Comparison of ENCODE assay signal across 9 cellular contexts in genomic region chr1:51313961-51314777, GRCh38. TPM values are rescaled to one million over a fixed set of nuclear protein-coding genes. Genes with fewer than 3 reads are reported as not detected.
DNase-seq lines count a peak whose midpoint lies in the region; ATAC-seq lines count a peak whose summit lies in the region.
"Had no signal": no experiment of that assay in that cellular context is flagged by ENCODE, and none has a peak within 500 bp of the region (broad histone marks: within the 10 kb centered on the region; RNA-seq: fewer than 3 reads in every experiment).

No MANE protein-coding gene starts in this region.

- ATAC-seq in esophagus mucosa (peak; percentile 80), HG02588 (IDR thresholded peaks at IDR 0.05; ENCODE audit: unreplicated experiment) (no peak)
- ATAC-seq: naive thymus-derived CD8-positive, alpha-beta T cell had no signal

- H3K36me3 ChIP-seq in NT2/D1 (ENCODE audit: insufficient read depth, insufficient read length, low read length): no peaks in the 10 kb centered on the region

- H3K4me3 ChIP-seq in NT2/D1 (ENCODE audit: insufficient read length, low read depth): no peak overlapping the region
- no peak overlapping the region for H3K4me3 ChIP-seq in skeletal muscle cell (ENCODE audit: low read depth, low read length)

- H3K9me3 ChIP-seq in NT2/D1 (ENCODE audit: insufficient read depth, low read length): no peaks in the 10 kb centered on the region

- H3K4me1 ChIP-seq in NT2/D1 (ENCODE audit: insufficient read depth, insufficient read length): peaks cover 27% of the 10 kb centered on the region

- DNase-seq in Daoy (ENCODE audit: low read depth) (peak; percentile 65), NT2/D1 (ENCODE audit: low read depth, low spot score) (no peak), skeletal muscle cell (ENCODE audit: low read depth) (peak; percentile 44), SHP77 treated with DMSO at 0.1 percent for 48 hours (lab: John Stamatoyannopoulos, UW) (no peak), NCI-H2107 (lab: John Stamatoyannopoulos, UW) (no peak)
- no peak for DNase-seq in stimulated activated naive CD4-positive, alpha-beta T cell treated with Interleukin-2 at 50 U/mL for 16 hours (lab: John Stamatoyannopoulos, UW)
- DNase-seq: naive thymus-derived CD8-positive, alpha-beta T cell had no signal

- H3K9ac ChIP-seq in NT2/D1 (ENCODE audit: insufficient read length, low read depth): peak overlapping the region; percentile 12

- H3K27me3 ChIP-seq in NT2/D1 (ENCODE audit: insufficient read depth, insufficient read length): no peaks in the 10 kb centered on the region

RNA-seq across cellular contexts. Expression of gene TTC39A, which starts 16.2 kb away (rescaled TPM):
- total RNA-seq in Daoy (2014; rRNA removed; shearing (Covaris generic)): 0.06 and 0.95 TPM in 2 replicates
- total RNA-seq in esophagus mucosa: 32.6 TPM
- total RNA-seq: naive thymus-derived CD8-positive, alpha-beta T cell had no signal

Comparison
In these comparisons a context has a peak if more than half of its experiments do, and no peak if none do; other contexts are left out.
1. DNase-seq: peak in Daoy (single experiment) and skeletal muscle cell (single experiment); none in NT2/D1 (single experiment), SHP77 treated with DMSO at 0.1 percent for 48 hours (single experiment), stimulated activated naive CD4-positive, alpha-beta T cell treated with Interleukin-2 at 50 U/mL for 16 hours (single experiment) and NCI-H2107 (single experiment).
2. RNA of gene TTC39A, which starts 16.2 kb away (total RNA-seq): 32.6 TPM in esophagus mucosa (single experiment); 0.06 to 0.95 TPM in Daoy; every median in the first group is over 10 times any median in the second.